1 cellular context compared by ENCODE assay signal in the genomic region with DNA sequence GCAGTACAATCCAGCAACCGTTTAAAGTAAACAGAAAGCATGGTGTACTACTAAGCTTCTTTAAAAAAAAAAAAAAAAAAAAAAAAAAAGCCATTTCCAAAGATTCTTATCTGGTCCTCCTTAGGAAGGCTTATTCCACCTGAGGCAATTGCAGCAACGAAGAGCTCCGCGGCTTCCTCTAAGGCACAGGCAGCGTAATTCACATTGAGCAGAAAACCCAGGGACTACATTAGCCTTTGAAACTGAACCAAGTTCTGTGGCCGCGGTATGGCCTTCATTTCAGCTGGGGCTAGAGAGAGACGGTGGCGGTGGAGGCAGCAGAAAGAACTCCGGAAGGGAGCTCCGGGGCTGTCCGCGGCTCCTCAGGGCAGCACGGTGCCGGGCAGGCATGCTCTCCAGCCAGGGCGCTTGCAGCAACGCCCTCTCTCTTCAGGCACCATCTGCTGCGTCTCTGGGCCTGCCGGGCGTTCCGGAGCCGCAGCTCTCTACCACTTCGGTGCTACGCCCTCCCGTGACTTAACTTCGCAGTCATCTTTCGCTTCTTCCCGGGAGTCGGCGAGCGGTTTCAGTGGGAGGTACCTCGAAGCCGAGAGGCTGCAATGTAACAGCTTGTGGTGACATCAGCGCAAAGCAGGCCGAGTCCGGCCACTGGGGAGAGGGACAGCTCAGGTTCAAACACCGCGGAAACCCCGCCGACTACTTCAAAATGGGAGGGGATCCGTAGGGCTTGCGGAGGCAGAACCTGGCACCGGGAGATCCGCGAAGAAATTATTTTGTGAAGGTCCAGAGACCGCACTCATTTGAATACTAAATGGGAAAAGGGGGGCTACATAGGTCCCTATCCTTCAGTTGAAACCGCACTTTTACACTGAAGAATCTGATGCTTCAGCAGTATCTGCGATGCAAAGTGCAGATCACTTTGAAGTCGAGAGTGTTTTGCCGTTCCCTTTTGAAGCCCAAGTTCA.
TF ChIP-seq lines count a peak whose summit lies in the region.

No MANE protein-coding gene starts in this region.

TF ChIP-seq in K562, 482 proteins besides CTCF, POLR2A, EP300 and RAD21 (continued from another document and continues in another):
- TF ChIP-seq FOXJ2 (tag; IDR thresholded peaks at IDR 0.05) (peak; percentile 54; the same call in 1 of the 2 replicates), GABPB1 (CRISPR knock-in tag; IDR thresholded peaks at IDR 0.05) (peak; percentile 75), STAT5B (CRISPR knock-in tag; IDR thresholded peaks at IDR 0.05) (no peak), ZNF121 (CRISPR knock-in tag; conservative IDR thresholded peaks at IDR 0.05) (no peak), MCM7 (IDR thresholded peaks at IDR 0.05) (no peak), C11orf30 (IDR thresholded peaks at IDR 0.05; ENCODE audit: low read depth) (peak; percentile 89), WHSC1 (IDR thresholded peaks at IDR 0.05; ENCODE audit: low read length) (no peak), DPF2 (IDR thresholded peaks at IDR 0.05) (peak; percentile 46), SUPT5H (IDR thresholded peaks at IDR 0.05) (peak; percentile 82), SRSF1 (IDR thresholded peaks at IDR 0.05; ENCODE audit: low read depth, low read length) (no peak), KLF16 (IDR thresholded peaks at IDR 0.05) (no peak; the same call in 1 of the 2 replicates), FOXM1 (IDR thresholded peaks at IDR 0.05; ENCODE audit: low read depth) (peak; percentile 93), FOXM1 (CRISPR knock-in tag; IDR thresholded peaks at IDR 0.05; ENCODE audit: low read depth) (no peak), TEAD4 (IDR thresholded peaks at IDR 0.05; ENCODE audit: low read length) (no peak; the same call in 1 of the 2 replicates), TEAD4 (CRISPR knock-in tag; IDR thresholded peaks at IDR 0.05; ENCODE audit: borderline replicate concordance) (no peak), ZNF76 (CRISPR knock-in tag; IDR thresholded peaks at IDR 0.05; ENCODE audit: borderline replicate concordance) (no peak), MYC (IDR thresholded peaks at IDR 0.05; ENCODE audit: low read depth, low read length) (peak; percentile 63), MYC (CRISPR knock-in tag; IDR thresholded peaks at IDR 0.05; ENCODE audit: borderline replicate concordance, low read depth) (no peak), SRF (CRISPR knock-in tag; IDR thresholded peaks at IDR 0.05) (peak in 1 of 2 experiments; percentile 65; a peak in 2 of 4 replicates), TBP (optimal IDR thresholded peaks at IDR 0.05; ENCODE audit: low read depth, low read length) (peak; percentile 93), RBM22 (IDR thresholded peaks at IDR 0.05; ENCODE audit: low read depth, low read length, poor library complexity, severe bottlenecking) (no peak), PCBP2 (IDR thresholded peaks at IDR 0.05; ENCODE audit: low read depth, low read length, poor library complexity, severe bottlenecking) (no peak), HEY1 (CRISPR knock-in tag; IDR thresholded peaks at IDR 0.05; ENCODE audit: borderline replicate concordance) (no peak), HMG20B (CRISPR knock-in tag; IDR thresholded peaks at IDR 0.05) (no peak), COPS2 (conservative IDR thresholded peaks at IDR 0.05) (no peak), POLR2AphosphoS2 (IDR thresholded peaks at IDR 0.05; ENCODE audit: low read length) (no peak), SAP30 (IDR thresholded peaks at IDR 0.05; ENCODE audit: borderline replicate concordance, insufficient read depth, low read depth, low read length, poor library complexity, severe bottlenecking) (peak; percentile 22), NR4A1 (CRISPR knock-in tag; IDR thresholded peaks at IDR 0.05) (no peak), NR4A1 (tag; IDR thresholded peaks at IDR 0.05) (peak; percentile 41; the same call in 1 of the 2 replicates), RFX1 (IDR thresholded peaks at IDR 0.05) (no peak), RNF2 (IDR thresholded peaks at IDR 0.05) (peak; percentile 76), NFYB (IDR thresholded peaks at IDR 0.05; ENCODE audit: extremely low read depth, insufficient read length) (no peak), HDAC8 (tag; IDR thresholded peaks at IDR 0.05) (0 out of 2 replicates have a peak, but pooled peaks have one; percentile 13), ZBTB17 (CRISPR knock-in tag; IDR thresholded peaks at IDR 0.05) (no peak), HNRNPL (IDR thresholded peaks at IDR 0.05; ENCODE audit: low read depth, low read length) (no peak), SIX5 (IDR thresholded peaks at IDR 0.05; ENCODE audit: borderline replicate concordance in 1 of 2, insufficient read depth in 1 of 2, low read depth in 1 of 2, low read length in 2 of 2) (no peak), PPARD (CRISPR knock-in tag; IDR thresholded peaks at IDR 0.05) (no peak), MAZ (CRISPR knock-in tag; conservative IDR thresholded peaks at IDR 0.05 in 1 of 2, IDR thresholded peaks at IDR 0.05 in 1 of 2) (peak in 1 of 2 experiments; percentile 75; a peak in 2 of 4 replicates), ZNF77 (CRISPR knock-in tag; IDR thresholded peaks at IDR 0.05) (no peak), ZNF699 (CRISPR knock-in tag; IDR thresholded peaks at IDR 0.05; ENCODE audit: insufficient replicate concordance) (no peak), PYGO2 (tag; IDR thresholded peaks at IDR 0.05) (no peak)
- TF ChIP-seq, protein P1, sequence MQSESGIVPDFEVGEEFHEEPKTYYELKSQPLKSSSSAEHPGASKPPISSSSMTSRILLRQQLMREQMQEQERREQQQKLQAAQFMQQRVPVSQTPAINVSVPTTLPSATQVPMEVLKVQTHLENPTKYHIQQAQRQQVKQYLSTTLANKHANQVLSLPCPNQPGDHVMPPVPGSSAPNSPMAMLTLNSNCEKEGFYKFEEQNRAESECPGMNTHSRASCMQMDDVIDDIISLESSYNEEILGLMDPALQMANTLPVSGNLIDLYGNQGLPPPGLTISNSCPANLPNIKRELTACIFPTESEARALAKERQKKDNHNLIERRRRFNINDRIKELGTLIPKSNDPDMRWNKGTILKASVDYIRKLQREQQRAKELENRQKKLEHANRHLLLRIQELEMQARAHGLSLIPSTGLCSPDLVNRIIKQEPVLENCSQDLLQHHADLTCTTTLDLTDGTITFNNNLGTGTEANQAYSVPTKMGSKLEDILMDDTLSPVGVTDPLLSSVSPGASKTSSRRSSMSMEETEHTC (IDR thresholded peaks at IDR 0.05): 0 out of 2 replicates have a peak, but pooled peaks have one; percentile 8
- TF ChIP-seq, protein P2, sequence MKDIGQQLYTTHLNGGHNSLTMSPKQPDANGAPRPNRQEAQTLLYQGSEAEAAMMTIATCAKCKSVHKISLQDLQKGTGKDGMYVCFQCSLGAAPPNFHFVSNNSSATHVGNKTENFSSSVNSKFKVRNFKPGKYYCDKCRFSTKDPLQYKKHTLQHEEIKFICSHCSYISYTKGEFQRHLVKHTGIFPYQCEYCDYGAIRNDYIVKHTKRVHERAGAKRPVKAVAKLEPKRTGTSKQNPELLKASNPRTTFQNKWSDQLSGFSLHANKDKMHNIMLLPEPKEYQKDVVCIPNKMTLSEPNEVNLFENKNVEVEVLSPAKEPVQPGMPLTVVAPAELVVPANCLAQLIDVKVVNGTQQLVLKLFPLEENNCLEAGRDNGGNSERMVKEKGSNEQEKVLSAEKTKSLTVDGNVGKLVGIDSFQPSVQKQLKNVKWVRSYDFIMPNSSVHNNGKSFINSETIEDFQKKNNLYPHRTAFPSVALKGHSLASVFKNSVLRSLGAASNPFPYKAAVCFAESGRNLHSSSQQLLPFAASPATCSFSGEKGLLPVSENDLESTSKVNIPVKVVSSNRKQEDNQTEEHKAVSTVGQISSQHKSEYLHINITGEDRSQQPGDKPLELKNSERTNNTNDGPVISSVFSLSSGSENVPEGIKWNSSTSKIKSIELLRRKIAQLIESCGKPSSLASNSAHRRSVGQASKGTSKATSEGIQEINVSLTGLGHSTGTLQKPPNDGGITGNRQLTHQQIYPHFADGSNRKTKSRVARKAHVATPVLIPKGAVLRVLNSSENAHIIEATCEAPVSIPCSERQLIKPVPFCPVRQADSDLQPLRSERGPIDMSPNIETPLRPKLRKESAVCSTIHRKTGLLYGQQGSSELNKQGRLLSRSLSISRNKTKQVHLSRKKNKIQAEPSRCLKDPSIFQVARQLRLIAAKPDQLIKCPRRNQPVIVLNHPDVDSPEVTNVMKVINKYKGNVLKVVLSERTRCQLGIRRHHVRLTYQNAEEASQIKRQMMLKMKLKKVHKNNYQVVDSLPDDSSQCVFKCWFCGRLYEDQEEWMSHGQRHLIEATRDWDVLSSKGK (CRISPR knock-in tag; IDR thresholded peaks at IDR 0.05): no peak
- TF ChIP-seq, protein P3, sequence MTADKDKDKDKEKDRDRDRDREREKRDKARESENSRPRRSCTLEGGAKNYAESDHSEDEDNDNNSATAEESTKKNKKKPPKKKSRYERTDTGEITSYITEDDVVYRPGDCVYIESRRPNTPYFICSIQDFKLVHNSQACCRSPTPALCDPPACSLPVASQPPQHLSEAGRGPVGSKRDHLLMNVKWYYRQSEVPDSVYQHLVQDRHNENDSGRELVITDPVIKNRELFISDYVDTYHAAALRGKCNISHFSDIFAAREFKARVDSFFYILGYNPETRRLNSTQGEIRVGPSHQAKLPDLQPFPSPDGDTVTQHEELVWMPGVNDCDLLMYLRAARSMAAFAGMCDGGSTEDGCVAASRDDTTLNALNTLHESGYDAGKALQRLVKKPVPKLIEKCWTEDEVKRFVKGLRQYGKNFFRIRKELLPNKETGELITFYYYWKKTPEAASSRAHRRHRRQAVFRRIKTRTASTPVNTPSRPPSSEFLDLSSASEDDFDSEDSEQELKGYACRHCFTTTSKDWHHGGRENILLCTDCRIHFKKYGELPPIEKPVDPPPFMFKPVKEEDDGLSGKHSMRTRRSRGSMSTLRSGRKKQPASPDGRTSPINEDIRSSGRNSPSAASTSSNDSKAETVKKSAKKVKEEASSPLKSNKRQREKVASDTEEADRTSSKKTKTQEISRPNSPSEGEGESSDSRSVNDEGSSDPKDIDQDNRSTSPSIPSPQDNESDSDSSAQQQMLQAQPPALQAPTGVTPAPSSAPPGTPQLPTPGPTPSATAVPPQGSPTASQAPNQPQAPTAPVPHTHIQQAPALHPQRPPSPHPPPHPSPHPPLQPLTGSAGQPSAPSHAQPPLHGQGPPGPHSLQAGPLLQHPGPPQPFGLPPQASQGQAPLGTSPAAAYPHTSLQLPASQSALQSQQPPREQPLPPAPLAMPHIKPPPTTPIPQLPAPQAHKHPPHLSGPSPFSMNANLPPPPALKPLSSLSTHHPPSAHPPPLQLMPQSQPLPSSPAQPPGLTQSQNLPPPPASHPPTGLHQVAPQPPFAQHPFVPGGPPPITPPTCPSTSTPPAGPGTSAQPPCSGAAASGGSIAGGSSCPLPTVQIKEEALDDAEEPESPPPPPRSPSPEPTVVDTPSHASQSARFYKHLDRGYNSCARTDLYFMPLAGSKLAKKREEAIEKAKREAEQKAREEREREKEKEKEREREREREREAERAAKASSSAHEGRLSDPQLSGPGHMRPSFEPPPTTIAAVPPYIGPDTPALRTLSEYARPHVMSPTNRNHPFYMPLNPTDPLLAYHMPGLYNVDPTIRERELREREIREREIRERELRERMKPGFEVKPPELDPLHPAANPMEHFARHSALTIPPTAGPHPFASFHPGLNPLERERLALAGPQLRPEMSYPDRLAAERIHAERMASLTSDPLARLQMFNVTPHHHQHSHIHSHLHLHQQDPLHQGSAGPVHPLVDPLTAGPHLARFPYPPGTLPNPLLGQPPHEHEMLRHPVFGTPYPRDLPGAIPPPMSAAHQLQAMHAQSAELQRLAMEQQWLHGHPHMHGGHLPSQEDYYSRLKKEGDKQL (CRISPR knock-in tag; IDR thresholded peaks at IDR 0.05; ENCODE audit: borderline replicate concordance): no peak
- TF ChIP-seq, protein P4, sequence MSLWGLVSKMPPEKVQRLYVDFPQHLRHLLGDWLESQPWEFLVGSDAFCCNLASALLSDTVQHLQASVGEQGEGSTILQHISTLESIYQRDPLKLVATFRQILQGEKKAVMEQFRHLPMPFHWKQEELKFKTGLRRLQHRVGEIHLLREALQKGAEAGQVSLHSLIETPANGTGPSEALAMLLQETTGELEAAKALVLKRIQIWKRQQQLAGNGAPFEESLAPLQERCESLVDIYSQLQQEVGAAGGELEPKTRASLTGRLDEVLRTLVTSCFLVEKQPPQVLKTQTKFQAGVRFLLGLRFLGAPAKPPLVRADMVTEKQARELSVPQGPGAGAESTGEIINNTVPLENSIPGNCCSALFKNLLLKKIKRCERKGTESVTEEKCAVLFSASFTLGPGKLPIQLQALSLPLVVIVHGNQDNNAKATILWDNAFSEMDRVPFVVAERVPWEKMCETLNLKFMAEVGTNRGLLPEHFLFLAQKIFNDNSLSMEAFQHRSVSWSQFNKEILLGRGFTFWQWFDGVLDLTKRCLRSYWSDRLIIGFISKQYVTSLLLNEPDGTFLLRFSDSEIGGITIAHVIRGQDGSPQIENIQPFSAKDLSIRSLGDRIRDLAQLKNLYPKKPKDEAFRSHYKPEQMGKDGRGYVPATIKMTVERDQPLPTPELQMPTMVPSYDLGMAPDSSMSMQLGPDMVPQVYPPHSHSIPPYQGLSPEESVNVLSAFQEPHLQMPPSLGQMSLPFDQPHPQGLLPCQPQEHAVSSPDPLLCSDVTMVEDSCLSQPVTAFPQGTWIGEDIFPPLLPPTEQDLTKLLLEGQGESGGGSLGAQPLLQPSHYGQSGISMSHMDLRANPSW (CRISPR knock-in tag; IDR thresholded peaks at IDR 0.05): no peak
- TF ChIP-seq, protein P5, sequence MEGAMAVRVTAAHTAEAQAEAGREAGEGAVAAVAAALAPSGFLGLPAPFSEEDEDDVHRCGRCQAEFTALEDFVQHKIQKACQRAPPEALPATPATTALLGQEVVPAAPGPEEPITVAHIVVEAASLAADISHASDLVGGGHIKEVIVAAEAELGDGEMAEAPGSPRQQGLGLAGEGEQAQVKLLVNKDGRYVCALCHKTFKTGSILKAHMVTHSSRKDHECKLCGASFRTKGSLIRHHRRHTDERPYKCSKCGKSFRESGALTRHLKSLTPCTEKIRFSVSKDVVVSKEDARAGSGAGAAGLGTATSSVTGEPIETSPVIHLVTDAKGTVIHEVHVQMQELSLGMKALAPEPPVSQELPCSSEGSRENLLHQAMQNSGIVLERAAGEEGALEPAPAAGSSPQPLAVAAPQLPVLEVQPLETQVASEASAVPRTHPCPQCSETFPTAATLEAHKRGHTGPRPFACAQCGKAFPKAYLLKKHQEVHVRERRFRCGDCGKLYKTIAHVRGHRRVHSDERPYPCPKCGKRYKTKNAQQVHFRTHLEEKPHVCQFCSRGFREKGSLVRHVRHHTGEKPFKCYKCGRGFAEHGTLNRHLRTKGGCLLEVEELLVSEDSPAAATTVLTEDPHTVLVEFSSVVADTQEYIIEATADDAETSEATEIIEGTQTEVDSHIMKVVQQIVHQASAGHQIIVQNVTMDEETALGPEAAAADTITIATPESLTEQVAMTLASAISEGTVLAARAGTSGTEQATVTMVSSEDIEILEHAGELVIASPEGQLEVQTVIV (CRISPR knock-in tag; IDR thresholded peaks at IDR 0.05; ENCODE audit: borderline replicate concordance): no peak
- TF ChIP-seq, protein P6, sequence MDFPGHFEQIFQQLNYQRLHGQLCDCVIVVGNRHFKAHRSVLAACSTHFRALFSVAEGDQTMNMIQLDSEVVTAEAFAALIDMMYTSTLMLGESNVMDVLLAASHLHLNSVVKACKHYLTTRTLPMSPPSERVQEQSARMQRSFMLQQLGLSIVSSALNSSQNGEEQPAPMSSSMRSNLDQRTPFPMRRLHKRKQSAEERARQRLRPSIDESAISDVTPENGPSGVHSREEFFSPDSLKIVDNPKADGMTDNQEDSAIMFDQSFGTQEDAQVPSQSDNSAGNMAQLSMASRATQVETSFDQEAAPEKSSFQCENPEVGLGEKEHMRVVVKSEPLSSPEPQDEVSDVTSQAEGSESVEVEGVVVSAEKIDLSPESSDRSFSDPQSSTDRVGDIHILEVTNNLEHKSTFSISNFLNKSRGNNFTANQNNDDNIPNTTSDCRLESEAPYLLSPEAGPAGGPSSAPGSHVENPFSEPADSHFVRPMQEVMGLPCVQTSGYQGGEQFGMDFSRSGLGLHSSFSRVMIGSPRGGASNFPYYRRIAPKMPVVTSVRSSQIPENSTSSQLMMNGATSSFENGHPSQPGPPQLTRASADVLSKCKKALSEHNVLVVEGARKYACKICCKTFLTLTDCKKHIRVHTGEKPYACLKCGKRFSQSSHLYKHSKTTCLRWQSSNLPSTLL (IDR thresholded peaks at IDR 0.05): no peak
